In the genomic region with DNA sequence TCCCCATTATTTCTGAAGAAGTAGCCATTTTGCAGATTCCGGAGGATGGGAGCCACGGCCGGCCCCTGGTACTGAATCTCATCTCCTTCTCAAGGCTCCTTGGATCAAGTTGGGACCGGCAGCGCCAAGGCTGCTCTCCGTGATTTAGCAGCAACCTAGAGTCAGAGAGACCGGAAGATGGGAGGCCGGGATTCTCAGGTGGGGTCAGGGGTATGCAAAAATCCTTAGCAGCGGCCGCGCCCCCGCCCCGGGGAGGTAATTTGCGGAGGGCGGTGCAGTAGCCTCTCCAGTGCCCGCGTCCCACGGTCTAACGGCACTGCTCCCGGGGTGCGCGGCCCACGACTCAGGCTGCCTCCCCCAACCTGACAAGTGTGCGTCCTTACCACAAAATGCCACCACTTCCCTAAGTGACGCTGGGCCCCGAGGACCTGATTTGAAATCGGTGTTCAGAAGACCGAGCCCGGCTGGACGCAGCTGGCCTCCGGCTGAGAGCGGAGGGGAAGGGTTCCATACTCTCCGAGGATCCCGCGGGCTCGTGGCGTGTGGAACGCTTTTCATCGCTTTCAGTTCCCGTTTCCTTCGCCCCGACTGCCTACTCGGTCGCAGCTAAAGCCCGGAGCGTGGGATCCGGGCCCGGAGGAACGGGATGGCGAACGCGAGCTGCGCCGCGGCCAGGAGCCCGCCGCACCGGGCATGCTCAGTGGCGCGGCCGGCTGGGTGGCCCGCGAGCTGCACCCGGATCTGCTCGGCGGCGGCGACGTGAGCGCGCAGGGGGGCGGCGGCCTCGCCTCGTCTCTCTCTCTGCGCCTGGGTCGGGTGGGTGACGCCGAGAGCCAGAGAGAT, we compare ENCODE assay signal across 8 cellular contexts. TPM values are rescaled to one million over a fixed set of nuclear protein-coding genes. Genes with fewer than 3 reads are reported as not detected.
DNase-seq lines count a peak whose midpoint lies in the region; ATAC-seq and TF ChIP-seq lines count a peak whose summit lies in the region.

A gene with protein sequence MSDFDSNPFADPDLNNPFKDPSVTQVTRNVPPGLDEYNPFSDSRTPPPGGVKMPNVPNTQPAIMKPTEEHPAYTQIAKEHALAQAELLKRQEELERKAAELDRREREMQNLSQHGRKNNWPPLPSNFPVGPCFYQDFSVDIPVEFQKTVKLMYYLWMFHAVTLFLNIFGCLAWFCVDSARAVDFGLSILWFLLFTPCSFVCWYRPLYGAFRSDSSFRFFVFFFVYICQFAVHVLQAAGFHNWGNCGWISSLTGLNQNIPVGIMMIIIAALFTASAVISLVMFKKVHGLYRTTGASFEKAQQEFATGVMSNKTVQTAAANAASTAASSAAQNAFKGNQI (plus strand): TSS at position 787 of the 843 bp plus-strand sequence. CDS start 55 bp downstream, at position 842.

- H3K4me1 ChIP-seq in SK-N-SH (ENCODE audit: control insufficient read depth in 1 of 2, insufficient read depth in 2 of 2, low read depth in 1 of 2, low read length in 1 of 2): peaks cover 0 to 14% of the 10 kb centered on the region in 2 experiments; a peak in 2 of 4 replicates
- peaks cover 8% of the 10 kb centered on the region for H3K4me1 ChIP-seq in osteoblast (ENCODE audit: insufficient read depth, low read length)
- H3K4me1 ChIP-seq in thoracic aorta (ENCODE audit: control insufficient read depth in 1 of 2, low read depth in 2 of 2): peaks cover 9 to 20% of the 10 kb centered on the region in 2 donors

- ATAC-seq in thoracic aorta (ENCODE audit: insufficient number of reproducible peaks, low FRiP score, low read depth): peak; percentile 79

- H3K9me2 ChIP-seq in SK-N-SH: no peaks in the 10 kb centered on the region

- H3K4me3 ChIP-seq in SK-N-SH (ENCODE audit: low read depth in 2 of 2, low read length in 1 of 2) (peak within 1 kb of the TSS; percentile 89 to 96), osteoblast (ENCODE audit: insufficient read depth, low read length) (peak within 1 kb of the TSS; percentile 100), thoracic aorta (peak within 1 kb of the TSS; percentile 97)

- H3K36me3 ChIP-seq in SK-N-SH (replicated peaks in 1 of 2; ENCODE audit: control insufficient read depth in 1 of 2, insufficient read depth in 2 of 2, low read length in 1 of 2) (peaks cover 14 to 24% of the 10 kb centered on the region in 2 experiments), osteoblast (ENCODE audit: insufficient read depth, low read length) (peaks cover 3% of the 10 kb centered on the region), thoracic aorta (no peaks in the 10 kb centered on the region)

- TF ChIP-seq CTCF in GM10248 (IDR thresholded peaks at IDR 0.05; ENCODE audit: control extremely low read depth, extremely low read depth, low read depth, missing control alignments): peak; percentile 22
- peak; percentile 54 for TF ChIP-seq CTCF in HFFc6 (IDR thresholded peaks at IDR 0.05)
- TF ChIP-seq CTCF in SK-N-SH (IDR thresholded peaks at IDR 0.05): no peak; the same call in 1 of the 2 replicates
- TF ChIP-seq CTCF in osteoblast (IDR thresholded peaks at IDR 0.05; ENCODE audit: extremely low read depth, low read depth, low read length): no peak
- peak; percentile 53 for TF ChIP-seq CTCF in thoracic aorta (IDR thresholded peaks at IDR 0.05)

- no peak; the same call in 1 of the 2 replicates for TF ChIP-seq RAD21 in SK-N-SH (IDR thresholded peaks at IDR 0.05; ENCODE audit: low read length)

- peak within 1 kb of the TSS; percentile 96 to 98 for H3K27ac ChIP-seq in SK-N-SH (ENCODE audit: low read depth in 2 of 2, low read length in 1 of 2)
- H3K27ac ChIP-seq in osteoblast (ENCODE audit: low read depth, low read length): peak within 1 kb of the TSS; percentile 94
- H3K27ac ChIP-seq in thoracic aorta: peak within 1 kb of the TSS; percentile 89 to 90

- H3K4me1 Mint-ChIP-seq in HFFc6 (ENCODE audit: low read depth): peaks cover 35% of the 10 kb centered on the region
- peaks cover 57% of the 10 kb centered on the region for H3K4me1 Mint-ChIP-seq in activated naive CD4-positive, alpha-beta T cell treated with anti-CD3 and anti-CD28 coated beads, Interleukin-2, amount 50 U/mL, for 24 hours

- no peaks in the 10 kb centered on the region for H3K9me3 ChIP-seq in SK-N-SH
- H3K9me3 ChIP-seq in osteoblast (ENCODE audit: low read depth, low read length): no peaks in the 10 kb centered on the region
- H3K9me3 ChIP-seq in thoracic aorta: no peaks in the 10 kb centered on the region

- POLR2A ChIA-PET in GM10248 (lab: Yijun Ruan, JAX) (interaction anchor here (0.9 to 2.1 kb wide), 4 partner anchors 46 to 1273 kb away, joined by 3 to 15 read pairs (median 7); a partner anchor contains a TSS), SK-N-SH (lab: Yijun Ruan, JAX) (interaction anchor here (0.6 to 3.4 kb wide), 7 partner anchors 9 to 665 kb away, joined by 3 to 29 read pairs (median 3); a partner anchor contains a TSS)

- CTCF ChIA-PET in GM10248 (lab: Yijun Ruan, JAX): interaction anchor here (1.0 to 2.1 kb wide), 9 partner anchors 9 to 218 kb away, joined by 3 to 14 read pairs (median 4); a partner anchor contains a TSS
- CTCF ChIA-PET in SK-N-SH (lab: Yijun Ruan, JAX): interaction anchor here (0.6 to 1.6 kb wide), 10 partner anchors 10 to 605 kb away, joined by 3 to 8 read pairs (median 4); a partner anchor contains a TSS

- peak within 1 kb of the TSS; percentile 98 for H3K9ac ChIP-seq in SK-N-SH

- no peaks in the 10 kb centered on the region for H3K9me3 Mint-ChIP-seq in HFFc6
- no peaks in the 10 kb centered on the region for H3K9me3 Mint-ChIP-seq in activated naive CD4-positive, alpha-beta T cell treated with anti-CD3 and anti-CD28 coated beads, Interleukin-2, amount 50 U/mL, for 24 hours

- H3K4me2 ChIP-seq in SK-N-SH: peak within 1 kb of the TSS; percentile 93
- peak within 1 kb of the TSS; percentile 99 for H3K4me2 ChIP-seq in osteoblast (ENCODE audit: insufficient read depth, low read length)

- H3K27me3 Mint-ChIP-seq in HFFc6 (ENCODE audit: insufficient read depth): no peaks in the 10 kb centered on the region
- H3K27me3 Mint-ChIP-seq in activated naive CD4-positive, alpha-beta T cell treated with anti-CD3 and anti-CD28 coated beads, Interleukin-2, amount 50 U/mL, for 24 hours: no peaks in the 10 kb centered on the region

- peak within 1 kb of the TSS; percentile 95 for H3K4me3 Mint-ChIP-seq in HFFc6
- H3K4me3 Mint-ChIP-seq in activated naive CD4-positive, alpha-beta T cell treated with anti-CD3 and anti-CD28 coated beads, Interleukin-2, amount 50 U/mL, for 24 hours: peak within 1 kb of the TSS; percentile 96

- H3K27me3 ChIP-seq in SK-N-SH (ENCODE audit: insufficient read depth) (no peaks in the 10 kb centered on the region), osteoblast (ENCODE audit: insufficient read depth, low read length) (no peaks in the 10 kb centered on the region), thoracic aorta (replicated peaks; ENCODE audit: insufficient read depth) (no peaks in the 10 kb centered on the region)

- peak within 1 kb of the TSS; percentile 98 for H3K27ac Mint-ChIP-seq in HFFc6
- peak within 1 kb of the TSS; percentile 97 for H3K27ac Mint-ChIP-seq in activated naive CD4-positive, alpha-beta T cell treated with anti-CD3 and anti-CD28 coated beads, Interleukin-2, amount 50 U/mL, for 24 hours

- 0 out of 4 replicates have a peak, but pooled peaks of 1 of the 2 experiments have one; percentile 12 for TF ChIP-seq EP300 in SK-N-SH (IDR thresholded peaks at IDR 0.05; ENCODE audit: borderline replicate concordance in 1 of 2, low read depth in 1 of 2, low read length in 1 of 2)

- H4K20me1 ChIP-seq in SK-N-SH (ENCODE audit: insufficient read depth) (peaks cover 4% of the 10 kb centered on the region; the same call in 1 of the 2 replicates), osteoblast (ENCODE audit: insufficient read depth, low read length) (peaks cover 9% of the 10 kb centered on the region)

- WGBS in SK-N-SH (ENCODE audit: low lambda C conversion rate): under 1% methylated on average over 24 of the region's 79 CpGs

- H3K36me3 Mint-ChIP-seq in HFFc6 (ENCODE audit: low read depth): peaks cover 22% of the 10 kb centered on the region
- peaks cover 2% of the 10 kb centered on the region for H3K36me3 Mint-ChIP-seq in activated naive CD4-positive, alpha-beta T cell treated with anti-CD3 and anti-CD28 coated beads, Interleukin-2, amount 50 U/mL, for 24 hours

- H2AFZ ChIP-seq in SK-N-SH (ENCODE audit: low read depth): peak within 1 kb of the TSS; percentile 96
- H2AFZ ChIP-seq in osteoblast (ENCODE audit: low read length): peak within 1 kb of the TSS; percentile 98

- DNase-seq in GM10248 (ENCODE audit: extremely low spot score) (peak; percentile 95), HFFc6 (peak; percentile 86), NAMALWA (ENCODE audit: low spot score) (peak; percentile 96), SK-N-SH (peak; percentile 97), glomerular visceral epithelial cell (ENCODE audit: extremely low spot score) (peak; percentile 96), osteoblast (ENCODE audit: insufficient read length, low spot score, missing footprints) (peak; percentile 97), thoracic aorta (ENCODE audit: low spot score) (peak; percentile 61)

- H3K79me2 ChIP-seq in SK-N-SH (ENCODE audit: insufficient read depth) (peaks cover 70% of the 10 kb centered on the region), osteoblast (ENCODE audit: insufficient read depth, low read length) (peaks cover 54% of the 10 kb centered on the region)

- peaks cover 11% of the 10 kb centered on the region for H3F3A ChIP-seq in SK-N-SH (replicated peaks; ENCODE audit: insufficient read depth)

TF ChIP-seq in SK-N-SH, 30 proteins besides CTCF, POLR2A, EP300 and RAD21 (continues in another document):
- TF ChIP-seq GABPA (IDR thresholded peaks at IDR 0.05; ENCODE audit: low read depth): peak; percentile 62
- TF ChIP-seq SMC3 (IDR thresholded peaks at IDR 0.05; ENCODE audit: low read depth, low read length): peak; percentile 23
- TF ChIP-seq, protein P1, sequence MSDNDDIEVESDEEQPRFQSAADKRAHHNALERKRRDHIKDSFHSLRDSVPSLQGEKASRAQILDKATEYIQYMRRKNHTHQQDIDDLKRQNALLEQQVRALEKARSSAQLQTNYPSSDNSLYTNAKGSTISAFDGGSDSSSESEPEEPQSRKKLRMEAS (IDR thresholded peaks at IDR 0.05; ENCODE audit: low read depth): peak; percentile 83
- no peak; the same call in 1 of the 2 replicates for TF ChIP-seq FOXJ3 (CRISPR knock-in tag; IDR thresholded peaks at IDR 0.05)
- TF ChIP-seq CHD2 (IDR thresholded peaks at IDR 0.05; ENCODE audit: low read length, partially characterized antibody): peak; percentile 81
- TF ChIP-seq GATA2 (CRISPR knock-in tag; IDR thresholded peaks at IDR 0.05): no peak
- peak; percentile 71 for TF ChIP-seq TAF1 (IDR thresholded peaks at IDR 0.05; ENCODE audit: borderline replicate concordance, low read depth, low read length)
- peak; percentile 72 for TF ChIP-seq ELF1 (IDR thresholded peaks at IDR 0.05)
- peak; percentile 75 for TF ChIP-seq YY1 (IDR thresholded peaks at IDR 0.05; ENCODE audit: low read depth)

RNA-seq across cellular contexts. Expression of the gene that starts here (rescaled TPM):
- 10 to 100 TPM; 37.4 to 50.6 (median 44.9) TPM for total RNA-seq in HFFc6 (2021; fragmentation: NEBNext Ultra II Directional; extraction: Animal tissue kit (Norgen Biotek cat#: 25700))
- 11.5 and 18.2 TPM in 2 replicates for polyA plus RNA-seq in SK-N-SH (2012; rRNA removed)
- polyA plus RNA-seq in SK-N-SH (2012; cell fraction: cytosol; rRNA removed): 17.2 and 20.0 TPM in 2 replicates
- 4.5 and 9.9 TPM in 2 replicates for polyA plus RNA-seq in SK-N-SH (2012; cell fraction: nucleus; rRNA removed)
- 70.2 and 71.9 TPM in 2 replicates for total RNA-seq in osteoblast
- total RNA-seq in thoracic aorta: 10 to 100 TPM; 24.8 to 31.4 TPM

Comparison
In these comparisons a context has a peak if more than half of its experiments do, and no peak if none do; other contexts are left out.
1. Peak in every context shown above with its lines: DNase-seq, ATAC-seq, H3K4me3 ChIP-seq and H3K27ac ChIP-seq.
2. CTCF ChIP-seq: peak in GM10248 (single experiment), HFFc6 (single experiment) and thoracic aorta (single experiment); none in SK-N-SH (single experiment) and osteoblast (single experiment).